Comparison of ENCODE assay signal across 1 cellular context in the genomic region with DNA sequence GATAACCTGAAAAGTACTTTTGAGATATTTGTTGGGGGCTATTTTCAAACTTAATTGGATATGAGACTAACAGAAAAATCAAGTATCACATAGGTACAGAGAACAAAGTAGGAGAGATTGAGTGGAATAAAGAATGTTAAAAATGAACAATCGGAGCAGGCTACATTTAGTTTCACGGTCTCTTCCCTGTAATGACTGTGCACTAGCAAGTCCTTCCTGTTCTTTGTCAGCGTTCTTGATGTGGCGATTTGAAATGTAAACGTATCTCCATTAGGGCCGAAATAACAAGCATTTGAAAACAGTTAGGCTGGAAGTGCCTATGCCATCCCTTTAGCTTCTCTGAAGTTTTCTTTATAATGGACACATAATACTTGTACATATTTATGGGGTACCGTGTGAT.
TF ChIP-seq lines count a peak whose summit lies in the region.

No MANE protein-coding gene starts in this region.

TF ChIP-seq in GM23338, 12 proteins besides CTCF, POLR2A, EP300 and RAD21:
- TF ChIP-seq, protein P1, sequence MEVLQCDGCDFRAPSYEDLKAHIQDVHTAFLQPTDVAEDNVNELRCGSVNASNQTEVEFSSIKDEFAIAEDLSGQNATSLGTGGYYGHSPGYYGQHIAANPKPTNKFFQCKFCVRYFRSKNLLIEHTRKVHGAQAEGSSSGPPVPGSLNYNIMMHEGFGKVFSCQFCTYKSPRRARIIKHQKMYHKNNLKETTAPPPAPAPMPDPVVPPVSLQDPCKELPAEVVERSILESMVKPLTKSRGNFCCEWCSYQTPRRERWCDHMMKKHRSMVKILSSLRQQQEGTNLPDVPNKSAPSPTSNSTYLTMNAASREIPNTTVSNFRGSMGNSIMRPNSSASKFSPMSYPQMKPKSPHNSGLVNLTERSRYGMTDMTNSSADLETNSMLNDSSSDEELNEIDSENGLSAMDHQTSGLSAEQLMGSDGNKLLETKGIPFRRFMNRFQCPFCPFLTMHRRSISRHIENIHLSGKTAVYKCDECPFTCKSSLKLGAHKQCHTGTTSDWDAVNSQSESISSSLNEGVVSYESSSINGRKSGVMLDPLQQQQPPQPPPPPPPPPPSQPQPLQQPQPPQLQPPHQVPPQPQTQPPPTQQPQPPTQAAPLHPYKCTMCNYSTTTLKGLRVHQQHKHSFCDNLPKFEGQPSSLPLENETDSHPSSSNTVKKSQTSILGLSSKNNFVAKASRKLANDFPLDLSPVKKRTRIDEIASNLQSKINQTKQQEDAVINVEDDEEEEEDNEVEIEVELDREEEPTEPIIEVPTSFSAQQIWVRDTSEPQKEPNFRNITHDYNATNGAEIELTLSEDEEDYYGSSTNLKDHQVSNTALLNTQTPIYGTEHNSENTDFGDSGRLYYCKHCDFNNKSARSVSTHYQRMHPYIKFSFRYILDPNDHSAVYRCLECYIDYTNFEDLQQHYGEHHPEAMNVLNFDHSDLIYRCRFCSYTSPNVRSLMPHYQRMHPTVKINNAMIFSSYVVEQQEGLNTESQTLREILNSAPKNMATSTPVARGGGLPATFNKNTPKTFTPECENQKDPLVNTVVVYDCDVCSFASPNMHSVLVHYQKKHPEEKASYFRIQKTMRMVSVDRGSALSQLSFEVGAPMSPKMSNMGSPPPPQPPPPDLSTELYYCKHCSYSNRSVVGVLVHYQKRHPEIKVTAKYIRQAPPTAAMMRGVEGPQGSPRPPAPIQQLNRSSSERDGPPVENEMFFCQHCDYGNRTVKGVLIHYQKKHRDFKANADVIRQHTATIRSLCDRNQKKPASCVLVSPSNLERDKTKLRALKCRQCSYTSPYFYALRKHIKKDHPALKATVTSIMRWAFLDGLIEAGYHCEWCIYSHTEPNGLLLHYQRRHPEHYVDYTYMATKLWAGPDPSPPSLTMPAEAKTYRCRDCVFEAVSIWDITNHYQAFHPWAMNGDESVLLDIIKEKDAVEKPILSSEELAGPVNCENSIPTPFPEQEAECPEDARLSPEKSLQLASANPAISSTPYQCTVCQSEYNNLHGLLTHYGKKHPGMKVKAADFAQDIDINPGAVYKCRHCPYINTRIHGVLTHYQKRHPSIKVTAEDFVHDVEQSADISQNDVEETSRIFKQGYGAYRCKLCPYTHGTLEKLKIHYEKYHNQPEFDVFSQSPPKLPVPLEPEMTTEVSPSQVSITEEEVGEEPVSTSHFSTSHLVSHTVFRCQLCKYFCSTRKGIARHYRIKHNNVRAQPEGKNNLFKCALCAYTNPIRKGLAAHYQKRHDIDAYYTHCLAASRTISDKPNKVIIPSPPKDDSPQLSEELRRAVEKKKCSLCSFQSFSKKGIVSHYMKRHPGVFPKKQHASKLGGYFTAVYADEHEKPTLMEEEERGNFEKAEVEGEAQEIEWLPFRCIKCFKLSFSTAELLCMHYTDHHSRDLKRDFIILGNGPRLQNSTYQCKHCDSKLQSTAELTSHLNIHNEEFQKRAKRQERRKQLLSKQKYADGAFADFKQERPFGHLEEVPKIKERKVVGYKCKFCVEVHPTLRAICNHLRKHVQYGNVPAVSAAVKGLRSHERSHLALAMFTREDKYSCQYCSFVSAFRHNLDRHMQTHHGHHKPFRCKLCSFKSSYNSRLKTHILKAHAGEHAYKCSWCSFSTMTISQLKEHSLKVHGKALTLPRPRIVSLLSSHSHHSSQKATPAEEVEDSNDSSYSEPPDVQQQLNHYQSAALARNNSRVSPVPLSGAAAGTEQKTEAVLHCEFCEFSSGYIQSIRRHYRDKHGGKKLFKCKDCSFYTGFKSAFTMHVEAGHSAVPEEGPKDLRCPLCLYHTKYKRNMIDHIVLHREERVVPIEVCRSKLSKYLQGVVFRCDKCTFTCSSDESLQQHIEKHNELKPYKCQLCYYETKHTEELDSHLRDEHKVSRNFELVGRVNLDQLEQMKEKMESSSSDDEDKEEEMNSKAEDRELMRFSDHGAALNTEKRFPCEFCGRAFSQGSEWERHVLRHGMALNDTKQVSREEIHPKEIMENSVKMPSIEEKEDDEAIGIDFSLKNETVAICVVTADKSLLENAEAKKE (CRISPR knock-in tag; IDR thresholded peaks at IDR 0.05), result no peak
- no peak for TF ChIP-seq STAT1 (IDR thresholded peaks at IDR 0.05; ENCODE audit: unreplicated experiment)
- TF ChIP-seq NANOG (IDR thresholded peaks at IDR 0.05; ENCODE audit: borderline replicate concordance), result peak; percentile 52; the same call in 1 of the 2 replicates
- TF ChIP-seq CREB1 (CRISPR knock-in tag; IDR thresholded peaks at IDR 0.05; ENCODE audit: low read depth), result no peak
TF ChIP-seq in GM23338: peak in this region for 1.
